ENCODE assay signal across 9 cellular contexts in genomic region chr11:17991799-17992433, GRCh38. TPM values are rescaled to one million over a fixed set of nuclear protein-coding genes. Genes with fewer than 3 reads are reported as not detected.
A peak's percentile ranks its signal among the peaks of the same experiment; 100 is the strongest.
DNase-seq lines count a peak whose midpoint lies in the region; ATAC-seq, FAIRE-seq and TF ChIP-seq lines count a peak whose summit lies in the region.
"Had no signal": no experiment of that assay in that cellular context is flagged by ENCODE, and none has a peak within 500 bp of the region (broad histone marks: within the 10 kb centered on the region; RNA-seq: fewer than 3 reads in every experiment).

No MANE protein-coding gene starts in this region.

- peak; percentile 78 for ATAC-seq in activated CD4-positive, alpha-beta T cell treated with anti-CD3 and anti-CD28 coated beads for 36 hours
- ATAC-seq in left lobe of liver: peak; percentile 83

- H3K4me1 ChIP-seq in GM23248 (ENCODE audit: insufficient read depth): peaks cover under 1% of the 10 kb centered on the region; the same call in 1 of the 2 replicates

- H3K27ac Mint-ChIP-seq in activated CD4-positive, alpha-beta T cell treated with anti-CD3 and anti-CD28 coated beads for 36 hours: no peak overlapping the region

- FAIRE-seq in bronchial epithelial cell (lab: Jason Lieb, UNC): no peak

- POLR2A ChIA-PET in activated CD4-positive, alpha-beta T cell treated with anti-CD3 and anti-CD28 coated beads for 36 hours (lab: Charles Lee): no interaction called here

- CTCF ChIA-PET in activated CD4-positive, alpha-beta T cell treated with anti-CD3 and anti-CD28 coated beads for 36 hours (lab: Charles Lee): interaction anchor here (0.5 to 9.2 kb wide), 13 partner anchors 13 to 660 kb away, joined by 3 to 97 read pairs (median 4); partner anchors contain the start of gene SAAL1

- H3K4me3 ChIP-seq in GM23248: no peak overlapping the region
- no peak overlapping the region for H3K4me3 ChIP-seq in MG63
- no peak overlapping the region for H3K4me3 ChIP-seq in bronchial epithelial cell (ENCODE audit: low read depth, low read length)

- WGBS in GM23248 (ENCODE audit: low coverage in 1 of 2, low lambda C conversion rate in 2 of 2, missing lambda C conversion rate in 2 of 2), 2 experiments: 32 to 37% methylated on average over 4 of the region's 4 CpGs

- no peak overlapping the region for H2AFZ ChIP-seq in GM23248

- in situ Hi-C loops in GM23248 (cut with MboI): no loop called here

- no peaks in the 10 kb centered on the region for H3K9me3 Mint-ChIP-seq in activated CD4-positive, alpha-beta T cell treated with anti-CD3 and anti-CD28 coated beads for 36 hours (ENCODE audit: low read depth)

- H3K36me3 Mint-ChIP-seq in activated CD4-positive, alpha-beta T cell treated with anti-CD3 and anti-CD28 coated beads for 36 hours (ENCODE audit: low read depth): peaks cover 28% of the 10 kb centered on the region

- H3K27ac ChIP-seq in GM23248: no peak overlapping the region
- H3K27ac ChIP-seq: epithelial cell of prostate had no signal

- no peak overlapping the region for H3K4me2 ChIP-seq in GM23248 (ENCODE audit: unreplicated experiment)

- TF ChIP-seq CTCF in bronchial epithelial cell (IDR thresholded peaks at IDR 0.05; ENCODE audit: insufficient read depth, low read length, severe bottlenecking): peak; percentile 64

- H3K36me3 ChIP-seq in GM23248 (ENCODE audit: low read depth) (no peaks in the 10 kb centered on the region), MG63 (no peaks in the 10 kb centered on the region), bronchial epithelial cell (ENCODE audit: control insufficient read depth, insufficient read depth, low read length) (peaks cover 2% of the 10 kb centered on the region)

- DNase-seq in activated CD4-positive, alpha-beta T cell treated with anti-CD3 and anti-CD28 coated beads for 36 hours: peak; percentile 63
- DNase-seq in activated CD4-positive, alpha-beta T cell treated with anti-CD3 and anti-CD28 coated beads for 1 hour: no peak
- DNase-seq in GM23248: peak; percentile 72
- peak; percentile 18 for DNase-seq in MG63
- DNase-seq in SKM-1 treated with dmso at 0.1 percent for 144 hours (lab: John Stamatoyannopoulos, UW; ENCODE audit: unreplicated experiment): peak; percentile 54
- DNase-seq in bronchial epithelial cell (ENCODE audit: low read depth): peak; percentile 57
- no peak for DNase-seq in left lobe of liver (ENCODE audit: low spot score)
- peak; percentile 71 for DNase-seq in superior temporal gyrus (ENCODE audit: extremely low spot score)

- no peaks in the 10 kb centered on the region for H3K9me2 ChIP-seq in GM23248 (ENCODE audit: insufficient read depth)

- H3F3A ChIP-seq in GM23248 (ENCODE audit: insufficient read depth): peaks cover 10% of the 10 kb centered on the region

- H3K79me2 ChIP-seq in GM23248 (ENCODE audit: insufficient read depth): no peaks in the 10 kb centered on the region

- no peak overlapping the region for H3K4me3 Mint-ChIP-seq in activated CD4-positive, alpha-beta T cell treated with anti-CD3 and anti-CD28 coated beads for 36 hours

- H3K27me3 Mint-ChIP-seq in activated CD4-positive, alpha-beta T cell treated with anti-CD3 and anti-CD28 coated beads for 36 hours: no peaks in the 10 kb centered on the region

- no peak overlapping the region for H3K9ac ChIP-seq in GM23248

- H3K27me3 ChIP-seq in GM23248 (replicated peaks; ENCODE audit: insufficient read depth): no peaks in the 10 kb centered on the region
- no peaks in the 10 kb centered on the region for H3K27me3 ChIP-seq in MG63
- no peaks in the 10 kb centered on the region for H3K27me3 ChIP-seq in bronchial epithelial cell (ENCODE audit: control insufficient read depth, insufficient read depth, low read length)

- no peaks in the 10 kb centered on the region for H4K20me1 ChIP-seq in GM23248 (ENCODE audit: insufficient read depth)

- intact Hi-C loops in activated CD4-positive, alpha-beta T cell treated with anti-CD3 and anti-CD28 coated beads for 36 hours (cut with DNase I, micrococcal nuclease): loop anchor here (1.0 to 5.0 kb wide), 2 partner anchors 114 to 210 kb away; partner anchors contain the start of gene SAAL1 (in 2 of the 2)

- no peaks in the 10 kb centered on the region for H3K4me1 Mint-ChIP-seq in activated CD4-positive, alpha-beta T cell treated with anti-CD3 and anti-CD28 coated beads for 36 hours

- H3K9me3 ChIP-seq in GM23248 (ENCODE audit: low read depth): no peaks in the 10 kb centered on the region
- no peaks in the 10 kb centered on the region for H3K9me3 ChIP-seq in MG63

RNA-seq across cellular contexts. Expression of gene SERGEF, which starts 20.9 kb away (rescaled TPM):
- total RNA-seq in activated CD4-positive, alpha-beta T cell treated with anti-CD3 and anti-CD28 coated beads for 36 hours: 10 to 100 TPM; 47.5 to 57.5 TPM
- total RNA-seq in GM23248 (2014; rRNA removed; shearing (Covaris generic)): 16.8 and 18.3 TPM in 2 replicates
- 16.7 and 23.2 TPM in 2 replicates for polyA plus RNA-seq in GM23248 (2016; fragmentation: Nextera tagmentation; extraction: Ambion mirVana)
- 14.0 and 19.0 TPM in 2 replicates for total RNA-seq in MG63 (2014; rRNA removed; shearing (Covaris generic); ENCODE audit: low replicate concordance)
- 29.2 and 31.1 TPM in 2 replicates for total RNA-seq in bronchial epithelial cell
- total RNA-seq in left lobe of liver: 13.7 TPM

RNA-seq across cellular contexts. Expression of gene TPH1, which starts 54.2 kb away (rescaled TPM):
- under 1 TPM; 0.18 to 0.23 TPM for total RNA-seq in activated CD4-positive, alpha-beta T cell treated with anti-CD3 and anti-CD28 coated beads for 36 hours
- not detected in 2 replicates for total RNA-seq in GM23248 (2014; rRNA removed; shearing (Covaris generic))
- polyA plus RNA-seq in GM23248 (2016; fragmentation: Nextera tagmentation; extraction: Ambion mirVana): not detected in 2 replicates
- 0.15 TPM in 1 of 2 replicates, not detected in the other for total RNA-seq in MG63 (2014; rRNA removed; shearing (Covaris generic); ENCODE audit: low replicate concordance)
- total RNA-seq in bronchial epithelial cell (under 0.01 and 0.26 TPM in 2 replicates), left lobe of liver (0.05 TPM)

Comparison
In these comparisons a context has a peak if more than half of its experiments do, and no peak if none do; other contexts are left out.
1. DNase-seq: peak in activated CD4-positive, alpha-beta T cell treated with anti-CD3 and anti-CD28 coated beads for 36 hours (single experiment), GM23248 (single experiment), MG63 (single experiment), SKM-1 treated with dmso at 0.1 percent for 144 hours (single experiment), bronchial epithelial cell (single experiment) and superior temporal gyrus (single experiment); none in activated CD4-positive, alpha-beta T cell treated with anti-CD3 and anti-CD28 coated beads for 1 hour (single experiment) and left lobe of liver (single experiment).